1 cellular context compared by ENCODE assay signal in the genomic region with DNA sequence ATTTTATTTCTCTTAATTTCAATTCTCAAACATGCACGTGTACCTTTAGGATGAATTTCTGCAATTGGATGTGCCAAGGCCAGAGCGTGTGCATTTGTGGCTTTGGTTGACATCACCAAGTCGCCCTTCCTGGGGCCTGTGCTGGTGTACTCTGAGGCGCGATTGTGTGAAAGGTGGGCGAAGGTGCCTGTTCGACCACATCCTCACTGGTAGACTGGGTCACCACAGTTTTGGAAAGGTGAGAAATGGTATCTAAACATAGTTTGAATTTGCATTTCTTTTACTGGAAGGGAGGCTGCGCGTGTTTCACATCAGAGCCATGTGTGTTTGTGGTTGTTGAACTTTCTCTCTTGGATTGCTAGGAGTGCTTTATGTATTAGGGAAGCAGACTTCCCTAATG.
TF ChIP-seq lines count a peak whose summit lies in the region.

No MANE protein-coding gene starts in this region.

TF ChIP-seq in GM12878, 131 proteins besides CTCF, POLR2A, EP300 and RAD21 (continued from another document):
- TF ChIP-seq, protein P1, sequence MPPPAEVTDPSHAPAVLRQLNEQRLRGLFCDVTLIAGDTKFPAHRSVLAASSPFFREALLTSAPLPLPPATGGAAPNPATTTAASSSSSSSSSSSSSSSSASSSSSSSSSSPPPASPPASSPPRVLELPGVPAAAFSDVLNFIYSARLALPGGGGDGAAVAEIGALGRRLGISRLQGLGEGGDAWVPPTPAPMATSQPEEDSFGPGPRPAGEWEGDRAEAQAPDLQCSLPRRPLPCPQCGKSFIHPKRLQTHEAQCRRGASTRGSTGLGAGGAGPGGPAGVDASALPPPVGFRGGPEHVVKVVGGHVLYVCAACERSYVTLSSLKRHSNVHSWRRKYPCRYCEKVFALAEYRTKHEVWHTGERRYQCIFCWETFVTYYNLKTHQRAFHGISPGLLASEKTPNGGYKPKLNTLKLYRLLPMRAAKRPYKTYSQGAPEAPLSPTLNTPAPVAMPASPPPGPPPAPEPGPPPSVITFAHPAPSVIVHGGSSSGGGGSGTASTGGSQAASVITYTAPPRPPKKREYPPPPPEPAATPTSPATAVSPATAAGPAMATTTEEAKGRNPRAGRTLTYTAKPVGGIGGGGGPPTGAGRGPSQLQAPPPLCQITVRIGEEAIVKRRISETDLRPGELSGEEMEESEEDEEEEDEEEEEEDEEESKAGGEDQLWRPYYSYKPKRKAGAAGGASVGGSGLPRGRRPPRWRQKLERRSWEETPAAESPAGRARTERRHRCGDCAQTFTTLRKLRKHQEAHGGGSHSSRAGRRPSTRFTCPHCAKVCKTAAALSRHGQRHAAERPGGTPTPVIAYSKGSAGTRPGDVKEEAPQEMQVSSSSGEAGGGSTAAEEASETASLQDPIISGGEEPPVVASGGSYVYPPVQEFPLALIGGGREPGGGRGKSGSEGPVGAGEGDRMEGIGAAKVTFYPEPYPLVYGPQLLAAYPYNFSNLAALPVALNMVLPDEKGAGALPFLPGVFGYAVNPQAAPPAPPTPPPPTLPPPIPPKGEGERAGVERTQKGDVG (CRISPR knock-in tag; IDR thresholded peaks at IDR 0.05) = no peak
- TF ChIP-seq ZNF687 (IDR thresholded peaks at IDR 0.05) (no peak), POLR2AphosphoS2 (IDR thresholded peaks at IDR 0.05; ENCODE audit: low read depth, low read length) (no peak)
